ENCODE assay signal across 10 cellular contexts in the genomic region with DNA sequence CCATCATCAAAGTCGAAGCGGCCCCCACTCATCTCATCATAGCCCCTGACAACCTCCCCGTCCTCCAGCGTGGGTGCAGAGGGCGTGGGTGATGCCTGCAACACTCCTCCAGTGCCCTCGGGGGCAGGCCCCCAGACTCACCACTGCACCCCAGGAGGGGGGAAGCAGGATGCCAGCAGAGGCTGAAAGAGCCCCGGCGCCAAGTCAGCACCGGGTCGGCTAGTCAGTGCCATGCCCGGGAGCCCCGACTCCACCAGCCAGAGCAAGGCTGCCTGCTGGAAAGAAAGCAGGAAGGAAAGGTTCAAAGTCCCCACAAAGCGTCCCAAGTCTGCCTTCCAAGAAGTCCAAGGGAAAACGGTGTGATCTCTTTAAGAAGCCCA. TPM values are rescaled to one million over a fixed set of nuclear protein-coding genes. Genes with fewer than 3 reads are reported as not detected.
DNase-seq lines count a peak whose midpoint lies in the region; ATAC-seq lines count a peak whose summit lies in the region.
"Had no signal": no experiment of that assay in that cellular context is flagged by ENCODE, and none has a peak within 500 bp of the region (broad histone marks: within the 10 kb centered on the region; RNA-seq: fewer than 3 reads in every experiment).

No MANE protein-coding gene starts in this region.

- H3K27me3 ChIP-seq in BLaER1: no peaks in the 10 kb centered on the region
- H3K27me3 ChIP-seq in adipocyte (replicated peaks; ENCODE audit: control insufficient read depth, insufficient read depth, low read length): peaks cover 13% of the 10 kb centered on the region
- H3K27me3 ChIP-seq in iPS DF 6.9 (ENCODE audit: control insufficient read depth, insufficient read depth, low read length): no peaks in the 10 kb centered on the region

- peak overlapping the region; percentile 97 for H3K4me2 ChIP-seq in BLaER1

- H4K20me1 ChIP-seq in BLaER1: no peaks in the 10 kb centered on the region

- H3K36me3 ChIP-seq in BLaER1 (no peaks in the 10 kb centered on the region), adipocyte (ENCODE audit: control insufficient read depth, insufficient read depth, low read length, severe bottlenecking) (no peaks in the 10 kb centered on the region), iPS DF 6.9 (ENCODE audit: control insufficient read depth, insufficient read depth, low read length) (no peaks in the 10 kb centered on the region; the same call in 1 of the 2 replicates)
- H3K36me3 ChIP-seq: HAP-1 had no signal

- H3K4me1 ChIP-seq in BLaER1 (peaks cover 55% of the 10 kb centered on the region), adipocyte (ENCODE audit: control insufficient read depth, insufficient read depth, low read length) (peaks cover 26% of the 10 kb centered on the region), iPS DF 6.9 (ENCODE audit: control insufficient read depth, insufficient read depth, low read length) (peaks cover 7% of the 10 kb centered on the region)
- H3K4me1 ChIP-seq: HAP-1 had no signal

- H3K27ac ChIP-seq in BLaER1: peak overlapping the region; percentile 76
- no peak overlapping the region for H3K27ac ChIP-seq in iPS DF 6.9 (ENCODE audit: low read length)

- DNase-seq in adipocyte (ENCODE audit: low read depth) (peak; percentile 48), iPS DF 6.9 (ENCODE audit: low read depth, low spot score) (no peak), renal cortical epithelial cell (ENCODE audit: low read depth) (peak; percentile 30), pons (ENCODE audit: low spot score) (no peak), amygdala (lab: John Stamatoyannopoulos, UW) (no peak)
- DNase-seq: activated gamma-delta T cell had no signal

- no peak for ATAC-seq in GM21423 (IDR thresholded peaks at IDR 0.05; ENCODE audit: unreplicated experiment)
- no peak for ATAC-seq in HG03457 (IDR thresholded peaks at IDR 0.05; ENCODE audit: unreplicated experiment)

- peak overlapping the region; percentile 79 for H3K9ac ChIP-seq in BLaER1
- peak overlapping the region; percentile 71 for H3K9ac ChIP-seq in adipocyte (ENCODE audit: low read length)

- H3K9me3 ChIP-seq in BLaER1 (no peaks in the 10 kb centered on the region), adipocyte (ENCODE audit: control insufficient read depth, low read length) (no peaks in the 10 kb centered on the region), iPS DF 6.9 (ENCODE audit: control insufficient read depth, insufficient read depth, low read length) (no peaks in the 10 kb centered on the region)
- H3K9me3 ChIP-seq: HAP-1 had no signal

- no CpG with 5 or more reads among the region's 14 CpGs for WGBS in iPS DF 6.9 (ENCODE audit: insufficient coverage, insufficient read length)

- H3K4me3 ChIP-seq in BLaER1: peak overlapping the region; percentile 69
- peak overlapping the region; percentile 74 for H3K4me3 ChIP-seq in adipocyte (ENCODE audit: low read length)
- peak overlapping the region; percentile 40; the same call in 1 of the 2 replicates for H3K4me3 ChIP-seq in iPS DF 6.9 (ENCODE audit: low read length)
- H3K4me3 ChIP-seq: HAP-1 had no signal

RNA-seq across cellular contexts. Expression of a gene that starts 0.3 kb away (rescaled TPM):
- total RNA-seq in renal cortical epithelial cell: 8.5 and 11.6 TPM in 2 replicates

RNA-seq across cellular contexts. Expression of a gene that starts 23.9 kb away (rescaled TPM):
- total RNA-seq in renal cortical epithelial cell: 36.5 and 39.8 TPM in 2 replicates

Comparison
In these comparisons a context has a peak if more than half of its experiments do, and no peak if none do; other contexts are left out.
1. DNase-seq: peak in adipocyte (single experiment) and renal cortical epithelial cell (single experiment); none in iPS DF 6.9 (single experiment), pons (single experiment) and amygdala (0 of 56).
2. Peak in every context shown above with its lines, with median percentiles within 50 percentile points of each other: H3K4me3 ChIP-seq.